Comparison of ENCODE assay signal across 14 cellular contexts in genomic region chr4:139768913-139769312, GRCh38.
DNase-seq lines count a peak whose midpoint lies in the region; ATAC-seq and TF ChIP-seq lines count a peak whose summit lies in the region.
"Had no signal": no experiment of that assay in that cellular context is flagged by ENCODE, and none has a peak within 500 bp of the region (broad histone marks: within the 10 kb centered on the region; RNA-seq: fewer than 3 reads in every experiment).

No MANE protein-coding gene starts in this region.

- H3K4me1 Mint-ChIP-seq in endothelial cell (ENCODE audit: unreplicated experiment): peaks cover 8% of the 10 kb centered on the region

- no peaks in the 10 kb centered on the region for H3K9me3 Mint-ChIP-seq in endothelial cell (ENCODE audit: unreplicated experiment)
- H3K9me3 Mint-ChIP-seq: memory B cell had no signal

- H3K27ac Mint-ChIP-seq in endothelial cell (ENCODE audit: unreplicated experiment): no peak overlapping the region
- H3K27ac Mint-ChIP-seq: memory B cell had no signal

- no peak for TF ChIP-seq POLR2A in NB4 (IDR thresholded peaks at IDR 0.05; ENCODE audit: extremely low read depth, insufficient read length)

- DNase-seq in NCI-H748 (lab: John Stamatoyannopoulos, UW; ENCODE audit: unreplicated experiment) (peak; percentile 47), NCI-H748 treated with DMSO at 0.1 percent for 48 hours (lab: John Stamatoyannopoulos, UW) (no peak), NB4 (ENCODE audit: low read depth) (peak; percentile 13), endothelial cell (ENCODE audit: low spot score) (no peak), renal cortical epithelial cell (ENCODE audit: low read depth) (peak; percentile 16), Ammon's horn (ENCODE audit: low spot score) (no peak), NCI-H1417 treated with DMSO at 0.1 percent for 48 hours (lab: John Stamatoyannopoulos, UW) (no peak)
- DNase-seq: activated CD8-positive, alpha-beta memory T cell treated with anti-CD3 and anti-CD28 coated beads, Interleukin-2, amount 50 U/mL, for 48 hours; foreskin melanocyte; NCI-H526 treated with DMSO at 0.1 percent for 48 hours; T1000 had no signal

- H3K36me3 Mint-ChIP-seq in endothelial cell (ENCODE audit: low read depth, unreplicated experiment): no peaks in the 10 kb centered on the region
- H3K36me3 Mint-ChIP-seq: memory B cell had no signal

- no peak overlapping the region for H3K4me3 Mint-ChIP-seq in endothelial cell (ENCODE audit: unreplicated experiment)
- H3K4me3 Mint-ChIP-seq: memory B cell had no signal

- H3K27me3 Mint-ChIP-seq in endothelial cell (ENCODE audit: unreplicated experiment): no peaks in the 10 kb centered on the region

- no peak overlapping the region for H3K4me3 ChIP-seq in NB4 (ENCODE audit: low read depth, low read length)
- H3K4me3 ChIP-seq: skin epidermis had no signal

- ATAC-seq in GM18511 (IDR thresholded peaks at IDR 0.05; ENCODE audit: unreplicated experiment): no peak

- TF ChIP-seq CTCF in NB4 (IDR thresholded peaks at IDR 0.05; ENCODE audit: low read depth, low read length) (no peak), endothelial cell (IDR thresholded peaks at IDR 0.05; ENCODE audit: unreplicated experiment) (peak; percentile 51)

Comparison
In these comparisons a context has a peak if more than half of its experiments do, and no peak if none do; other contexts are left out.
1. DNase-seq: peak in NCI-H748 (single experiment), NB4 (single experiment) and renal cortical epithelial cell (single experiment); none in NCI-H748 treated with DMSO at 0.1 percent for 48 hours (single experiment), endothelial cell (single experiment), Ammon's horn (single experiment) and NCI-H1417 treated with DMSO at 0.1 percent for 48 hours (single experiment).